In the genomic region with DNA sequence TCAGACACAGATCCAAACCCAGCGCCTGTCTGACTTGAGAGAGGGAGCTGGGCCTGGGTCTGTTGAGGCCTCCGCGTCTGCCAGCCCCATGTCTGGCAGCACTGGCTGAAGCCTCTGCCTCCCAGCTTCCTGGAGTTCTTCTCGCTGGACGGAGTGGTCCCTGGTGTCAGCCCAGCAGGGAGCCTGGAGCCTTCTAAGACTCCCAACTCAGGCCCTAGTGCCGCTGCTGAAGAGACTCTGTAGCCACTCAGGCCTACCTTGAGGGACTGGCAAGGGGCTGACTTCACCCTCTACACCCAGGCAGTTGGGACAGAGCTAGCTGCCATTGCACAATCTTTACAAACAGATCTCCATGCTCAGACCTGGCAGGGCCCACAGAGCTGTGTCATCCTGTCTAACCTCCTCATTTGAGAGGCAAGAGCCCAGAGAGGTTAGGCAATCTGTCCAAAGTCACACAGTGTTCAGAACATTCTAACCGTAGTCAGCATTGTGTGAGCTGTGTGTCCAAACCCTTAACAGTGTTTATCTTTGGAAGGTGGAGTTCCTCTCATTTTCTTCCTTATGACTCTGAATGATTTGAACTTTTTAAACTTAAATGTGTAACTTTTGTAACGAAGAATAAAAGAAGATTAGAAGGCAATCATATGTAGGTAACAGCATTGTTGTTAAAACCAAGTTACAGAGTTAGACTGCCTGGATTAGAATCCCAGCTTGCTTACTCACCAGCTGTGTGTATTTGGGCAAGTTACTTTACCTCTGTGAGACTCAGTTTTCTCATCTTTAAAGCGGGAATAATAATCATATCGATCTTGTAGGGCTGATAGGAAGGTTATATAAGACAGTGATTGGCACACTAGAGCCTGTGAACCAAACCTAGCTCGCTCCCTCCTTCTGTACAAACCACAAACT, we compare ENCODE assay signal across 1 cellular context.
TF ChIP-seq lines count a peak whose summit lies in the region.

No MANE protein-coding gene starts in this region.

TF ChIP-seq in HepG2, 621 proteins besides CTCF, POLR2A, EP300 and RAD21 (continues in another document):
- TF ChIP-seq, protein P1, sequence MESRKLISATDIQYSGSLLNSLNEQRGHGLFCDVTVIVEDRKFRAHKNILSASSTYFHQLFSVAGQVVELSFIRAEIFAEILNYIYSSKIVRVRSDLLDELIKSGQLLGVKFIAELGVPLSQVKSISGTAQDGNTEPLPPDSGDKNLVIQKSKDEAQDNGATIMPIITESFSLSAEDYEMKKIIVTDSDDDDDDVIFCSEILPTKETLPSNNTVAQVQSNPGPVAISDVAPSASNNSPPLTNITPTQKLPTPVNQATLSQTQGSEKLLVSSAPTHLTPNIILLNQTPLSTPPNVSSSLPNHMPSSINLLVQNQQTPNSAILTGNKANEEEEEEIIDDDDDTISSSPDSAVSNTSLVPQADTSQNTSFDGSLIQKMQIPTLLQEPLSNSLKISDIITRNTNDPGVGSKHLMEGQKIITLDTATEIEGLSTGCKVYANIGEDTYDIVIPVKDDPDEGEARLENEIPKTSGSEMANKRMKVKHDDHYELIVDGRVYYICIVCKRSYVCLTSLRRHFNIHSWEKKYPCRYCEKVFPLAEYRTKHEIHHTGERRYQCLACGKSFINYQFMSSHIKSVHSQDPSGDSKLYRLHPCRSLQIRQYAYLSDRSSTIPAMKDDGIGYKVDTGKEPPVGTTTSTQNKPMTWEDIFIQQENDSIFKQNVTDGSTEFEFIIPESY (CRISPR knock-in tag; IDR thresholded peaks at IDR 0.05), result 0 out of 2 replicates have a peak, but pooled peaks have one; percentile 16
- TF ChIP-seq, protein P2, sequence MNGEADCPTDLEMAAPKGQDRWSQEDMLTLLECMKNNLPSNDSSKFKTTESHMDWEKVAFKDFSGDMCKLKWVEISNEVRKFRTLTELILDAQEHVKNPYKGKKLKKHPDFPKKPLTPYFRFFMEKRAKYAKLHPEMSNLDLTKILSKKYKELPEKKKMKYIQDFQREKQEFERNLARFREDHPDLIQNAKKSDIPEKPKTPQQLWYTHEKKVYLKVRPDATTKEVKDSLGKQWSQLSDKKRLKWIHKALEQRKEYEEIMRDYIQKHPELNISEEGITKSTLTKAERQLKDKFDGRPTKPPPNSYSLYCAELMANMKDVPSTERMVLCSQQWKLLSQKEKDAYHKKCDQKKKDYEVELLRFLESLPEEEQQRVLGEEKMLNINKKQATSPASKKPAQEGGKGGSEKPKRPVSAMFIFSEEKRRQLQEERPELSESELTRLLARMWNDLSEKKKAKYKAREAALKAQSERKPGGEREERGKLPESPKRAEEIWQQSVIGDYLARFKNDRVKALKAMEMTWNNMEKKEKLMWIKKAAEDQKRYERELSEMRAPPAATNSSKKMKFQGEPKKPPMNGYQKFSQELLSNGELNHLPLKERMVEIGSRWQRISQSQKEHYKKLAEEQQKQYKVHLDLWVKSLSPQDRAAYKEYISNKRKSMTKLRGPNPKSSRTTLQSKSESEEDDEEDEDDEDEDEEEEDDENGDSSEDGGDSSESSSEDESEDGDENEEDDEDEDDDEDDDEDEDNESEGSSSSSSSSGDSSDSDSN (CRISPR knock-in tag; IDR thresholded peaks at IDR 0.05), result peak; percentile 48; the same call in 1 of the 2 replicates
- TF ChIP-seq ZMYM4 (CRISPR knock-in tag; IDR thresholded peaks at IDR 0.05) (0 out of 2 replicates have a peak, but pooled peaks have one; percentile 39), MEIS1 (CRISPR knock-in tag; IDR thresholded peaks at IDR 0.05; ENCODE audit: borderline replicate concordance) (peak; percentile 20; the same call in 1 of the 2 replicates), KLF6 (CRISPR knock-in tag; IDR thresholded peaks at IDR 0.05) (0 out of 2 replicates have a peak, but pooled peaks have one; percentile 37), ZNF225 (CRISPR knock-in tag; IDR thresholded peaks at IDR 0.05) (no peak), ZNF331 (CRISPR knock-in tag; IDR thresholded peaks at IDR 0.05) (peak; percentile 57), ZNF30 (CRISPR knock-in tag; IDR thresholded peaks at IDR 0.05) (no peak), ZFP36L2 (CRISPR knock-in tag; IDR thresholded peaks at IDR 0.05) (no peak), ZNF343 (CRISPR knock-in tag; IDR thresholded peaks at IDR 0.05) (no peak), MIER3 (CRISPR knock-in tag; IDR thresholded peaks at IDR 0.05; ENCODE audit: borderline replicate concordance) (peak; percentile 70; the same call in 1 of the 2 replicates), ESRRA (CRISPR knock-in tag; IDR thresholded peaks at IDR 0.05; ENCODE audit: low read depth) (no peak), ZNF44 (CRISPR knock-in tag; IDR thresholded peaks at IDR 0.05) (no peak)
- TF ChIP-seq, protein P3, sequence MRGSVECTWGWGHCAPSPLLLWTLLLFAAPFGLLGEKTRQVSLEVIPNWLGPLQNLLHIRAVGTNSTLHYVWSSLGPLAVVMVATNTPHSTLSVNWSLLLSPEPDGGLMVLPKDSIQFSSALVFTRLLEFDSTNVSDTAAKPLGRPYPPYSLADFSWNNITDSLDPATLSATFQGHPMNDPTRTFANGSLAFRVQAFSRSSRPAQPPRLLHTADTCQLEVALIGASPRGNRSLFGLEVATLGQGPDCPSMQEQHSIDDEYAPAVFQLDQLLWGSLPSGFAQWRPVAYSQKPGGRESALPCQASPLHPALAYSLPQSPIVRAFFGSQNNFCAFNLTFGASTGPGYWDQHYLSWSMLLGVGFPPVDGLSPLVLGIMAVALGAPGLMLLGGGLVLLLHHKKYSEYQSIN (CRISPR knock-in tag; IDR thresholded peaks at IDR 0.05; ENCODE audit: borderline replicate concordance), result no peak
- TF ChIP-seq, protein P4, sequence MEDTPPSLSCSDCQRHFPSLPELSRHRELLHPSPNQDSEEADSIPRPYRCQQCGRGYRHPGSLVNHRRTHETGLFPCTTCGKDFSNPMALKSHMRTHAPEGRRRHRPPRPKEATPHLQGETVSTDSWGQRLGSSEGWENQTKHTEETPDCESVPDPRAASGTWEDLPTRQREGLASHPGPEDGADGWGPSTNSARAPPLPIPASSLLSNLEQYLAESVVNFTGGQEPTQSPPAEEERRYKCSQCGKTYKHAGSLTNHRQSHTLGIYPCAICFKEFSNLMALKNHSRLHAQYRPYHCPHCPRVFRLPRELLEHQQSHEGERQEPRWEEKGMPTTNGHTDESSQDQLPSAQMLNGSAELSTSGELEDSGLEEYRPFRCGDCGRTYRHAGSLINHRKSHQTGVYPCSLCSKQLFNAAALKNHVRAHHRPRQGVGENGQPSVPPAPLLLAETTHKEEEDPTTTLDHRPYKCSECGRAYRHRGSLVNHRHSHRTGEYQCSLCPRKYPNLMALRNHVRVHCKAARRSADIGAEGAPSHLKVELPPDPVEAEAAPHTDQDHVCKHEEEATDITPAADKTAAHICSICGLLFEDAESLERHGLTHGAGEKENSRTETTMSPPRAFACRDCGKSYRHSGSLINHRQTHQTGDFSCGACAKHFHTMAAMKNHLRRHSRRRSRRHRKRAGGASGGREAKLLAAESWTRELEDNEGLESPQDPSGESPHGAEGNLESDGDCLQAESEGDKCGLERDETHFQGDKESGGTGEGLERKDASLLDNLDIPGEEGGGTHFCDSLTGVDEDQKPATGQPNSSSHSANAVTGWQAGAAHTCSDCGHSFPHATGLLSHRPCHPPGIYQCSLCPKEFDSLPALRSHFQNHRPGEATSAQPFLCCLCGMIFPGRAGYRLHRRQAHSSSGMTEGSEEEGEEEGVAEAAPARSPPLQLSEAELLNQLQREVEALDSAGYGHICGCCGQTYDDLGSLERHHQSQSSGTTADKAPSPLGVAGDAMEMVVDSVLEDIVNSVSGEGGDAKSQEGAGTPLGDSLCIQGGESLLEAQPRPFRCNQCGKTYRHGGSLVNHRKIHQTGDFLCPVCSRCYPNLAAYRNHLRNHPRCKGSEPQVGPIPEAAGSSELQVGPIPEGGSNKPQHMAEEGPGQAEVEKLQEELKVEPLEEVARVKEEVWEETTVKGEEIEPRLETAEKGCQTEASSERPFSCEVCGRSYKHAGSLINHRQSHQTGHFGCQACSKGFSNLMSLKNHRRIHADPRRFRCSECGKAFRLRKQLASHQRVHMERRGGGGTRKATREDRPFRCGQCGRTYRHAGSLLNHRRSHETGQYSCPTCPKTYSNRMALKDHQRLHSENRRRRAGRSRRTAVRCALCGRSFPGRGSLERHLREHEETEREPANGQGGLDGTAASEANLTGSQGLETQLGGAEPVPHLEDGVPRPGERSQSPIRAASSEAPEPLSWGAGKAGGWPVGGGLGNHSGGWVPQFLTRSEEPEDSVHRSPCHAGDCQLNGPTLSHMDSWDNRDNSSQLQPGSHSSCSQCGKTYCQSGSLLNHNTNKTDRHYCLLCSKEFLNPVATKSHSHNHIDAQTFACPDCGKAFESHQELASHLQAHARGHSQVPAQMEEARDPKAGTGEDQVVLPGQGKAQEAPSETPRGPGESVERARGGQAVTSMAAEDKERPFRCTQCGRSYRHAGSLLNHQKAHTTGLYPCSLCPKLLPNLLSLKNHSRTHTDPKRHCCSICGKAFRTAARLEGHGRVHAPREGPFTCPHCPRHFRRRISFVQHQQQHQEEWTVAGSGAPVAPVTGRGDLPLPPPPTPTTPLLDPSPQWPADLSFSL (CRISPR knock-in tag; IDR thresholded peaks at IDR 0.05), result no peak
- TF ChIP-seq, protein P5, sequence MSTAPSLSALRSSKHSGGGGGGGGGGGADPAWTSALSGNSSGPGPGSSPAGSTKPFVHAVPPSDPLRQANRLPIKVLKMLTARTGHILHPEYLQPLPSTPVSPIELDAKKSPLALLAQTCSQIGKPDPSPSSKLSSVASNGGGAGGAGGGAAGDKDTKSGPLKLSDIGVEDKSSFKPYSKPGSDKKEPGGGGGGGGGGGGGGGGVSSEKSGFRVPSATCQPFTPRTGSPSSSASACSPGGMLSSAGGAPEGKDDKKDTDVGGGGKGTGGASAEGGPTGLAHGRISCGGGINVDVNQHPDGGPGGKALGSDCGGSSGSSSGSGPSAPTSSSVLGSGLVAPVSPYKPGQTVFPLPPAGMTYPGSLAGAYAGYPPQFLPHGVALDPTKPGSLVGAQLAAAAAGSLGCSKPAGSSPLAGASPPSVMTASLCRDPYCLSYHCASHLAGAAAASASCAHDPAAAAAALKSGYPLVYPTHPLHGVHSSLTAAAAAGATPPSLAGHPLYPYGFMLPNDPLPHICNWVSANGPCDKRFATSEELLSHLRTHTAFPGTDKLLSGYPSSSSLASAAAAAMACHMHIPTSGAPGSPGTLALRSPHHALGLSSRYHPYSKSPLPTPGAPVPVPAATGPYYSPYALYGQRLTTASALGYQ (CRISPR knock-in tag; IDR thresholded peaks at IDR 0.05), result no peak
- TF ChIP-seq, protein P6, sequence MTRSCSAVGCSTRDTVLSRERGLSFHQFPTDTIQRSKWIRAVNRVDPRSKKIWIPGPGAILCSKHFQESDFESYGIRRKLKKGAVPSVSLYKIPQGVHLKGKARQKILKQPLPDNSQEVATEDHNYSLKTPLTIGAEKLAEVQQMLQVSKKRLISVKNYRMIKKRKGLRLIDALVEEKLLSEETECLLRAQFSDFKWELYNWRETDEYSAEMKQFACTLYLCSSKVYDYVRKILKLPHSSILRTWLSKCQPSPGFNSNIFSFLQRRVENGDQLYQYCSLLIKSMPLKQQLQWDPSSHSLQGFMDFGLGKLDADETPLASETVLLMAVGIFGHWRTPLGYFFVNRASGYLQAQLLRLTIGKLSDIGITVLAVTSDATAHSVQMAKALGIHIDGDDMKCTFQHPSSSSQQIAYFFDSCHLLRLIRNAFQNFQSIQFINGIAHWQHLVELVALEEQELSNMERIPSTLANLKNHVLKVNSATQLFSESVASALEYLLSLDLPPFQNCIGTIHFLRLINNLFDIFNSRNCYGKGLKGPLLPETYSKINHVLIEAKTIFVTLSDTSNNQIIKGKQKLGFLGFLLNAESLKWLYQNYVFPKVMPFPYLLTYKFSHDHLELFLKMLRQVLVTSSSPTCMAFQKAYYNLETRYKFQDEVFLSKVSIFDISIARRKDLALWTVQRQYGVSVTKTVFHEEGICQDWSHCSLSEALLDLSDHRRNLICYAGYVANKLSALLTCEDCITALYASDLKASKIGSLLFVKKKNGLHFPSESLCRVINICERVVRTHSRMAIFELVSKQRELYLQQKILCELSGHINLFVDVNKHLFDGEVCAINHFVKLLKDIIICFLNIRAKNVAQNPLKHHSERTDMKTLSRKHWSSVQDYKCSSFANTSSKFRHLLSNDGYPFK (CRISPR knock-in tag; IDR thresholded peaks at IDR 0.05; ENCODE audit: borderline replicate concordance), result peak; percentile 44; the same call in 1 of the 2 replicates
- TF ChIP-seq, protein P7, sequence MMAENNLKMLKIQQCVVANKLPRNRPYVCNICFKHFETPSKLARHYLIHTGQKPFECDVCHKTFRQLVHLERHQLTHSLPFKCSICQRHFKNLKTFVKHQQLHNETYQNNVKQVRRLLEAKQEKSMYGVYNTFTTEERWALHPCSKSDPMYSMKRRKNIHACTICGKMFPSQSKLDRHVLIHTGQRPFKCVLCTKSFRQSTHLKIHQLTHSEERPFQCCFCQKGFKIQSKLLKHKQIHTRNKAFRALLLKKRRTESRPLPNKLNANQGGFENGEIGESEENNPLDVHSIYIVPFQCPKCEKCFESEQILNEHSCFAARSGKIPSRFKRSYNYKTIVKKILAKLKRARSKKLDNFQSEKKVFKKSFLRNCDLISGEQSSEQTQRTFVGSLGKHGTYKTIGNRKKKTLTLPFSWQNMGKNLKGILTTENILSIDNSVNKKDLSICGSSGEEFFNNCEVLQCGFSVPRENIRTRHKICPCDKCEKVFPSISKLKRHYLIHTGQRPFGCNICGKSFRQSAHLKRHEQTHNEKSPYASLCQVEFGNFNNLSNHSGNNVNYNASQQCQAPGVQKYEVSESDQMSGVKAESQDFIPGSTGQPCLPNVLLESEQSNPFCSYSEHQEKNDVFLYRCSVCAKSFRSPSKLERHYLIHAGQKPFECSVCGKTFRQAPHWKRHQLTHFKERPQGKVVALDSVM (CRISPR knock-in tag; IDR thresholded peaks at IDR 0.05), result peak; percentile 48
- TF ChIP-seq, protein P8, sequence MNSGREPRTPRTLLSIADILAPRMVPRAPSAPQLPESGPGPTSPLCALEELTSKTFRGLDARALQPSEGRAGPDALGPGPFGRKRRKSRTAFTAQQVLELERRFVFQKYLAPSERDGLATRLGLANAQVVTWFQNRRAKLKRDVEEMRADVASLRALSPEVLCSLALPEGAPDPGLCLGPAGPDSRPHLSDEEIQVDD (CRISPR knock-in tag; IDR thresholded peaks at IDR 0.05; ENCODE audit: borderline replicate concordance), result no peak
- TF ChIP-seq, protein P9, sequence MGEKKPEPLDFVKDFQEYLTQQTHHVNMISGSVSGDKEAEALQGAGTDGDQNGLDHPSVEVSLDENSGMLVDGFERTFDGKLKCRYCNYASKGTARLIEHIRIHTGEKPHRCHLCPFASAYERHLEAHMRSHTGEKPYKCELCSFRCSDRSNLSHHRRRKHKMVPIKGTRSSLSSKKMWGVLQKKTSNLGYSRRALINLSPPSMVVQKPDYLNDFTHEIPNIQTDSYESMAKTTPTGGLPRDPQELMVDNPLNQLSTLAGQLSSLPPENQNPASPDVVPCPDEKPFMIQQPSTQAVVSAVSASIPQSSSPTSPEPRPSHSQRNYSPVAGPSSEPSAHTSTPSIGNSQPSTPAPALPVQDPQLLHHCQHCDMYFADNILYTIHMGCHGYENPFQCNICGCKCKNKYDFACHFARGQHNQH (CRISPR knock-in tag; IDR thresholded peaks at IDR 0.05), result no peak; the same call in none of the 2 replicates
- TF ChIP-seq, protein P10, sequence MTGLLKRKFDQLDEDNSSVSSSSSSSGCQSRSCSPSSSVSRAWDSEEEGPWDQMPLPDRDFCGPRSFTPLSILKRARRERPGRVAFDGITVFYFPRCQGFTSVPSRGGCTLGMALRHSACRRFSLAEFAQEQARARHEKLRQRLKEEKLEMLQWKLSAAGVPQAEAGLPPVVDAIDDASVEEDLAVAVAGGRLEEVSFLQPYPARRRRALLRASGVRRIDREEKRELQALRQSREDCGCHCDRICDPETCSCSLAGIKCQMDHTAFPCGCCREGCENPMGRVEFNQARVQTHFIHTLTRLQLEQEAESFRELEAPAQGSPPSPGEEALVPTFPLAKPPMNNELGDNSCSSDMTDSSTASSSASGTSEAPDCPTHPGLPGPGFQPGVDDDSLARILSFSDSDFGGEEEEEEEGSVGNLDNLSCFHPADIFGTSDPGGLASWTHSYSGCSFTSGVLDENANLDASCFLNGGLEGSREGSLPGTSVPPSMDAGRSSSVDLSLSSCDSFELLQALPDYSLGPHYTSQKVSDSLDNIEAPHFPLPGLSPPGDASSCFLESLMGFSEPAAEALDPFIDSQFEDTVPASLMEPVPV (CRISPR knock-in tag; IDR thresholded peaks at IDR 0.05), result no peak
